In genomic region chr12:43278268-43278832, GRCh38 we compare ENCODE assay signal across 9 cellular contexts.
DNase-seq lines count a peak whose midpoint lies in the region; ATAC-seq, FAIRE-seq and TF ChIP-seq lines count a peak whose summit lies in the region.
"Had no signal": no experiment of that assay in that cellular context is flagged by ENCODE, and none has a peak within 500 bp of the region (broad histone marks: within the 10 kb centered on the region; RNA-seq: fewer than 3 reads in every experiment).

No MANE protein-coding gene starts in this region.

- H3K27me3 Mint-ChIP-seq in MCF 10A (ENCODE audit: insufficient read depth, unreplicated experiment) = no peaks in the 10 kb centered on the region

- WGBS in trophoblast cell (ENCODE audit: extremely low coverage, insufficient coverage, insufficient read length) = no CpG with 5 or more reads among the region's 5 CpGs

- no peak overlapping the region for H3K4me2 ChIP-seq in Karpas-422 (ENCODE audit: low read depth, low read length, poor library complexity, severe bottlenecking)
- H3K4me2 ChIP-seq in trophoblast cell (ENCODE audit: low read length) = no peak overlapping the region

- H4K20me1 ChIP-seq in Karpas-422 (ENCODE audit: insufficient read depth, low read depth, low read length) = no peaks in the 10 kb centered on the region

- H3K36me3 Mint-ChIP-seq in MCF 10A (ENCODE audit: insufficient read depth, unreplicated experiment) = peaks cover 5% of the 10 kb centered on the region
- H3K36me3 Mint-ChIP-seq: stimulated activated effector memory CD8-positive, alpha-beta T cell treated with anti-CD3 and anti-CD28 coated beads, Interleukin-12 subunit alpha, Interleukin-12 subunit beta, amount 100 ng/mL, for 72 hours had no signal

- H3K9ac ChIP-seq in Karpas-422 (ENCODE audit: low read length) (no peak overlapping the region), trophoblast cell (ENCODE audit: low read length) (no peak overlapping the region)

- CTCF ChIA-PET in MCF 10A (lab: Yijun Ruan, JAX) = interaction anchor here (0.6 kb wide), 1 partner anchor 689 kb away, joined by 3 read pairs; the partner anchor contains the start of gene PRICKLE1

- no TSS peak for BruUV-seq in MCF 10A (replicated peaks; lab: Mats Ljungman, UMichigan)

- no peaks in the 10 kb centered on the region for H3K9me3 ChIP-seq in Karpas-422 (ENCODE audit: low read length)
- H3K9me3 ChIP-seq in trophoblast cell (ENCODE audit: insufficient read depth, low read depth, low read length) = no peaks in the 10 kb centered on the region

- no peak overlapping the region for H3K18ac ChIP-seq in trophoblast cell (ENCODE audit: low read length)

- no peaks in the 10 kb centered on the region for H3K27me3 ChIP-seq in Karpas-422 (ENCODE audit: low read length)
- no peaks in the 10 kb centered on the region for H3K27me3 ChIP-seq in trophoblast cell (ENCODE audit: insufficient read depth, low read length)

- H3K36me3 ChIP-seq in Karpas-422 (ENCODE audit: insufficient read depth, low read length) (no peaks in the 10 kb centered on the region), trophoblast cell (ENCODE audit: control insufficient read depth in 1 of 2, insufficient read depth in 2 of 2, low read length in 2 of 2) (no peaks in the 10 kb centered on the region)

- FAIRE-seq in urothelium cell line (lab: Jason Lieb, UNC) = no peak

- no peak overlapping the region for H3K4ac ChIP-seq in trophoblast cell (ENCODE audit: low read depth, low read length)

- H4K12ac ChIP-seq in trophoblast cell (ENCODE audit: low read depth, low read length) = no peak overlapping the region

- ATAC-seq in HG02870 (IDR thresholded peaks at IDR 0.05; ENCODE audit: unreplicated experiment) = peak; percentile 91
- ATAC-seq: stimulated activated effector memory CD8-positive, alpha-beta T cell treated with anti-CD3 and anti-CD28 coated beads, Interleukin-12 subunit alpha, Interleukin-12 subunit beta, amount 100 ng/mL, for 72 hours had no signal

- no peak overlapping the region for H3K4me3 Mint-ChIP-seq in MCF 10A (ENCODE audit: unreplicated experiment)
- H3K4me3 Mint-ChIP-seq: stimulated activated effector memory CD8-positive, alpha-beta T cell treated with anti-CD3 and anti-CD28 coated beads, Interleukin-12 subunit alpha, Interleukin-12 subunit beta, amount 100 ng/mL, for 72 hours had no signal

- no peak overlapping the region for H2BK5ac ChIP-seq in trophoblast cell (ENCODE audit: low read depth, low read length, poor library complexity)

- H3K4me3 ChIP-seq in Karpas-422 (ENCODE audit: low read length) = no peak overlapping the region
- no peak overlapping the region for H3K4me3 ChIP-seq in trophoblast cell (ENCODE audit: low read depth, low read length)

- H2BK120ac ChIP-seq in trophoblast cell (ENCODE audit: insufficient read depth, low read length, poor library complexity) = no peak overlapping the region

- no peak overlapping the region for H3K27ac Mint-ChIP-seq in MCF 10A (ENCODE audit: low read depth, unreplicated experiment)
- H3K27ac Mint-ChIP-seq: stimulated activated effector memory CD8-positive, alpha-beta T cell treated with anti-CD3 and anti-CD28 coated beads, Interleukin-12 subunit alpha, Interleukin-12 subunit beta, amount 100 ng/mL, for 72 hours had no signal

- H2AFZ ChIP-seq in Karpas-422 (ENCODE audit: low read length) (no peak overlapping the region), trophoblast cell (ENCODE audit: insufficient read depth, low read length, poor library complexity) (no peak overlapping the region)

- POLR2A ChIA-PET in MCF 10A (lab: Yijun Ruan, JAX) = interaction anchor here (1.0 to 1.1 kb wide), 2 partner anchors 690 to 796 kb away, joined by 3 read pairs; no protein-coding TSS in a partner anchor

- H3K79me2 ChIP-seq in Karpas-422 (ENCODE audit: low read length) (no peaks in the 10 kb centered on the region), trophoblast cell (ENCODE audit: control insufficient read depth, insufficient read depth, low read length, poor library complexity) (no peaks in the 10 kb centered on the region)

- intact Hi-C loops in MCF 10A (cut with micrococcal nuclease) = no loop called here

- H3K27ac ChIP-seq in Karpas-422 (ENCODE audit: low read length) (no peak overlapping the region), trophoblast cell (ENCODE audit: low read depth, low read length) (no peak overlapping the region)

- DNase-seq in SIG-M5 treated with dmso at 0.1 percent for 504 hours (lab: John Stamatoyannopoulos, UW; ENCODE audit: unreplicated experiment) (peak; percentile 50), SIG-M5 (lab: John Stamatoyannopoulos, UW) (no peak), Karpas-422 (peak; percentile 43), MCF 10A (ENCODE audit: unreplicated experiment) (no peak), trophoblast cell (no peak), urothelium cell line (ENCODE audit: low spot score) (no peak), foreskin melanocyte (no peak)

- no peaks in the 10 kb centered on the region for H3K9me3 Mint-ChIP-seq in MCF 10A (ENCODE audit: unreplicated experiment)
- H3K9me3 Mint-ChIP-seq: stimulated activated effector memory CD8-positive, alpha-beta T cell treated with anti-CD3 and anti-CD28 coated beads, Interleukin-12 subunit alpha, Interleukin-12 subunit beta, amount 100 ng/mL, for 72 hours had no signal

- H3K79me1 ChIP-seq in trophoblast cell (ENCODE audit: low read length) = no peaks in the 10 kb centered on the region

- H3K9me2 ChIP-seq in Karpas-422 (replicated peaks; ENCODE audit: insufficient read depth, low read length) = no peaks in the 10 kb centered on the region

- no peak overlapping the region for H3K23ac ChIP-seq in trophoblast cell (ENCODE audit: low read length)

- no peak overlapping the region for H3K14ac ChIP-seq in trophoblast cell (ENCODE audit: low read length)

- no peak overlapping the region for H2AK5ac ChIP-seq in trophoblast cell (ENCODE audit: low read length)

- H2BK12ac ChIP-seq in trophoblast cell (ENCODE audit: low read length) = no peak overlapping the region

- H3K4me1 ChIP-seq in Karpas-422 (ENCODE audit: low read length) (peaks cover 5% of the 10 kb centered on the region), trophoblast cell (ENCODE audit: control insufficient read depth in 1 of 2, insufficient read depth in 2 of 2, low read length in 2 of 2) (no peaks in the 10 kb centered on the region)

- no peak overlapping the region for H4K91ac ChIP-seq in trophoblast cell (ENCODE audit: low read depth, low read length)

- peaks cover 8% of the 10 kb centered on the region for H3K4me1 Mint-ChIP-seq in MCF 10A (ENCODE audit: insufficient read depth, unreplicated experiment)
- H3K4me1 Mint-ChIP-seq: stimulated activated effector memory CD8-positive, alpha-beta T cell treated with anti-CD3 and anti-CD28 coated beads, Interleukin-12 subunit alpha, Interleukin-12 subunit beta, amount 100 ng/mL, for 72 hours had no signal

- TF ChIP-seq CTCF in MCF 10A (IDR thresholded peaks at IDR 0.05; ENCODE audit: unreplicated experiment) = no peak

- H4K8ac ChIP-seq in trophoblast cell (ENCODE audit: low read depth, low read length) = no peak overlapping the region

Comparison
In these comparisons a context has a peak if more than half of its experiments do, and no peak if none do; other contexts are left out.
1. DNase-seq: peak in SIG-M5 treated with dmso at 0.1 percent for 504 hours (single experiment) and Karpas-422 (single experiment); none in SIG-M5 (single experiment), MCF 10A (single experiment), trophoblast cell (0 of 2), urothelium cell line (single experiment) and foreskin melanocyte (single experiment).